9 cellular contexts compared by ENCODE assay signal in genomic region chr20:37295595-37295994, GRCh38. TPM values are rescaled to one million over a fixed set of nuclear protein-coding genes. Genes with fewer than 3 reads are reported as not detected.
A peak's percentile ranks its signal among the peaks of the same experiment; 100 is the strongest.
DNase-seq lines count a peak whose midpoint lies in the region; ATAC-seq lines count a peak whose summit lies in the region.
"Had no signal": no experiment of that assay in that cellular context is flagged by ENCODE, and none has a peak within 500 bp of the region (broad histone marks: within the 10 kb centered on the region; RNA-seq: fewer than 3 reads in every experiment).

No MANE protein-coding gene starts in this region.

- no peak overlapping the region for H3K4me3 ChIP-seq in stomach smooth muscle (ENCODE audit: low read length in 2 of 2)

- ATAC-seq in esophagus mucosa: peak; percentile 85
- ATAC-seq in stimulated activated memory B cell treated with anti-CD40 and anti-IgM and Interleukin-4, amounts not matched to agents 10 μg/mL and 1 μg/mL and 100 μg/mL, for 72 hours: no peak

- no peaks in the 10 kb centered on the region for H3K27me3 Mint-ChIP-seq in stimulated activated memory B cell treated with anti-CD40 and anti-IgM and Interleukin-4, amounts not matched to agents 10 μg/mL and 1 μg/mL and 100 μg/mL, for 72 hours

- H3K27ac Mint-ChIP-seq in stimulated activated memory B cell treated with anti-CD40 and anti-IgM and Interleukin-4, amounts not matched to agents 10 μg/mL and 1 μg/mL and 100 μg/mL, for 72 hours: no peak overlapping the region

- peaks cover 54% of the 10 kb centered on the region for H3K36me3 Mint-ChIP-seq in stimulated activated memory B cell treated with anti-CD40 and anti-IgM and Interleukin-4, amounts not matched to agents 10 μg/mL and 1 μg/mL and 100 μg/mL, for 72 hours

- peak overlapping the region; percentile 69 for H3K27ac ChIP-seq in stomach smooth muscle (ENCODE audit: low read length)

- H3K4me1 Mint-ChIP-seq in stimulated activated memory B cell treated with anti-CD40 and anti-IgM and Interleukin-4, amounts not matched to agents 10 μg/mL and 1 μg/mL and 100 μg/mL, for 72 hours: peaks cover 65% of the 10 kb centered on the region

- peak; percentile 98 for DNase-seq in HPDE6-E6E7 (ENCODE audit: extremely low spot score)
- peak; percentile 78 for DNase-seq in NCI-H748 treated with DMSO at 0.1 percent for 48 hours (lab: John Stamatoyannopoulos, UW)
- DNase-seq in CD1c-positive myeloid dendritic cell (ENCODE audit: extremely low spot score): no peak
- no peak for DNase-seq in stimulated activated CD4-positive, alpha-beta T cell treated with anti-CD3 and anti-CD28 coated beads, Interleukin-4, amount 100 ng/mL, for 4 hours
- DNase-seq in NOMO-1 treated with DMSO at 0.1 percent for 48 hours (lab: John Stamatoyannopoulos, UW; ENCODE audit: unreplicated experiment): no peak
- DNase-seq: amygdala had no signal

- peaks cover 9 to 11% of the 10 kb centered on the region in 2 donors for H3K36me3 ChIP-seq in stomach smooth muscle (ENCODE audit: control insufficient read depth in 2 of 2, insufficient read depth in 2 of 2, low read length in 2 of 2)

- H3K4me3 Mint-ChIP-seq in stimulated activated memory B cell treated with anti-CD40 and anti-IgM and Interleukin-4, amounts not matched to agents 10 μg/mL and 1 μg/mL and 100 μg/mL, for 72 hours: no peak overlapping the region

- H3K9me3 Mint-ChIP-seq in stimulated activated memory B cell treated with anti-CD40 and anti-IgM and Interleukin-4, amounts not matched to agents 10 μg/mL and 1 μg/mL and 100 μg/mL, for 72 hours: peaks cover 4% of the 10 kb centered on the region

- H3K9ac ChIP-seq in stomach smooth muscle (ENCODE audit: low read length in 2 of 2): no peak overlapping the region

- H3K27me3 ChIP-seq in stomach smooth muscle (ENCODE audit: control insufficient read depth in 1 of 2, insufficient read depth in 2 of 2, low read length in 2 of 2): no peaks in the 10 kb centered on the region

- peaks cover 45% of the 10 kb centered on the region for H3K4me1 ChIP-seq in stomach smooth muscle (ENCODE audit: control insufficient read depth, insufficient read depth, low read length)

- no peaks in the 10 kb centered on the region for H3K9me3 ChIP-seq in stomach smooth muscle (ENCODE audit: control insufficient read depth in 2 of 2, low read length in 2 of 2)

RNA-seq across cellular contexts. Expression of gene MANBAL, which starts 6.1 kb away (rescaled TPM):
- 42.0 TPM for total RNA-seq in esophagus mucosa

RNA-seq across cellular contexts. Expression of gene GHRH, which starts 34.0 kb away (rescaled TPM):
- not detected for total RNA-seq in esophagus mucosa

RNA-seq across cellular contexts. Expression of gene SRC, which starts 50.3 kb away (rescaled TPM):
- 30.5 TPM for total RNA-seq in esophagus mucosa

Comparison
In these comparisons a context has a peak if more than half of its experiments do, and no peak if none do; other contexts are left out.
1. DNase-seq: peak in HPDE6-E6E7 (single experiment) and NCI-H748 treated with DMSO at 0.1 percent for 48 hours (single experiment); none in CD1c-positive myeloid dendritic cell (single experiment), stimulated activated CD4-positive, alpha-beta T cell treated with anti-CD3 and anti-CD28 coated beads, Interleukin-4, amount 100 ng/mL, for 4 hours (0 of 2) and NOMO-1 treated with DMSO at 0.1 percent for 48 hours (single experiment).